ENCODE assay signal across 25 cellular contexts in the genomic region with DNA sequence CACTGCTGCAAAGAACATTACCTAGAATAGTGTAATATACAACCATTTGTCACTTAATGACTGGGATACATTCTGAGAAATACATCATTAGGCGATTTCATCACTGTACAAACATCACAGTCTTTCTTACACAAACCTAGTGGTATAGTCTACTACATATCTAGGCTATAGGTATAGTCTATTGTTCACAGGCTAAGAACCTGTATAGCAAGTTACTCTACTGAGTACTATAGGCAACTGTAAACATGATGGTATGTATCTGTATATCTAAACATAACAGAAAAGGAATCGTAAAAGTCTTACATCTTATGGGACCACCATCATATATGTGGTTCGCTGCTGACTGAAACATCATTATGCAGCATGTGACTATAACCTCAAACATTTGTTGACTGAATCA. TPM values are rescaled to one million over a fixed set of nuclear protein-coding genes. Genes with fewer than 3 reads are reported as not detected.
A peak's percentile ranks its signal among the peaks of the same experiment; 100 is the strongest.
DNase-seq lines count a peak whose midpoint lies in the region; ATAC-seq and TF ChIP-seq lines count a peak whose summit lies in the region.
"Had no signal": no experiment of that assay in that cellular context is flagged by ENCODE, and none has a peak within 500 bp of the region (broad histone marks: within the 10 kb centered on the region; RNA-seq: fewer than 3 reads in every experiment).

No MANE protein-coding gene starts in this region.

- H3F3A ChIP-seq in PC-9 (ENCODE audit: insufficient read depth, low read depth): peaks cover 36% of the 10 kb centered on the region
- H3F3A ChIP-seq in neural progenitor cell (ENCODE audit: low read depth): no peaks in the 10 kb centered on the region

- TF ChIP-seq CTCF in PC-9 (conservative IDR thresholded peaks at IDR 0.05): no peak
- TF ChIP-seq CTCF in epithelial cell of esophagus (IDR thresholded peaks at IDR 0.05; ENCODE audit: insufficient read depth, low read depth, low read length, missing control alignments): no peak
- TF ChIP-seq CTCF in neural progenitor cell (IDR thresholded peaks at IDR 0.05): no peak

- no peak overlapping the region for H3K27ac Mint-ChIP-seq in activated naive CD8-positive, alpha-beta T cell
- H3K27ac Mint-ChIP-seq in activated naive CD8-positive, alpha-beta T cell treated with anti-CD3 and anti-CD28 coated beads for 36 hours: no peak overlapping the region
- H3K27ac Mint-ChIP-seq in neural progenitor cell: no peak overlapping the region
- H3K27ac Mint-ChIP-seq: B cell, WTC11 had no signal

- H3K36me3 Mint-ChIP-seq in activated naive CD8-positive, alpha-beta T cell: peaks cover 16% of the 10 kb centered on the region
- peaks cover 65% of the 10 kb centered on the region for H3K36me3 Mint-ChIP-seq in activated naive CD8-positive, alpha-beta T cell treated with anti-CD3 and anti-CD28 coated beads for 36 hours
- H3K36me3 Mint-ChIP-seq in neural progenitor cell: peaks cover 58% of the 10 kb centered on the region

- H3K4me3 ChIP-seq in PC-9: no peak overlapping the region
- H3K4me3 ChIP-seq in epithelial cell of esophagus (ENCODE audit: low read length): no peak overlapping the region
- H3K4me3 ChIP-seq in neural progenitor cell: no peak overlapping the region
- H3K4me3 ChIP-seq: left ventricle myocardium inferior, thoracic aorta had no signal

- ATAC-seq in GM18858 (IDR thresholded peaks at IDR 0.05; ENCODE audit: unreplicated experiment): no peak
- no peak for ATAC-seq in HG03439 (IDR thresholded peaks at IDR 0.05; ENCODE audit: unreplicated experiment)
- ATAC-seq: WTC11 had no signal

- no peak for DNase-seq in activated naive CD8-positive, alpha-beta T cell treated with anti-CD3 and anti-CD28 coated beads for 36 hours
- DNase-seq in PC-9: peak in 1 of 2 experiments; percentile 97
- DNase-seq in epithelial cell of esophagus (ENCODE audit: low read depth): peak; percentile 79
- DNase-seq in glomerular visceral epithelial cell (ENCODE audit: extremely low spot score): no peak
- no peak for DNase-seq in neural progenitor cell (ENCODE audit: low spot score)
- DNase-seq: activated CD4-positive, alpha-beta T cell treated with anti-CD3 and anti-CD28 coated beads, Interleukin-2, amount 50 U/mL, for 48 hours; CD8-positive, alpha-beta memory T cell; glutamatergic neuron; IMR-90; left ventricle myocardium inferior; NCI-H1048; NCI-H1694 treated with DMSO at 0.1 percent for 48 hours; NCI-H2171; NCI-H524; occipital lobe; SHP77 treated with DMSO at 0.1 percent for 48 hours; stimulated activated naive CD4-positive, alpha-beta T cell treated with Interleukin-2 at 50 U/mL for 16 hours; SW 1271 had no signal

- peaks cover 57% of the 10 kb centered on the region for H3K4me1 ChIP-seq in PC-9 (replicated peaks; ENCODE audit: insufficient read depth)
- H3K4me1 ChIP-seq in neural progenitor cell: no peaks in the 10 kb centered on the region

- peak overlapping the region; percentile 42 for H3K4me2 ChIP-seq in PC-9
- no peak overlapping the region for H3K4me2 ChIP-seq in neural progenitor cell

- peak overlapping the region; percentile 0 for H3K4me3 Mint-ChIP-seq in activated naive CD8-positive, alpha-beta T cell
- H3K4me3 Mint-ChIP-seq in activated naive CD8-positive, alpha-beta T cell treated with anti-CD3 and anti-CD28 coated beads for 36 hours: no peak overlapping the region
- no peak overlapping the region for H3K4me3 Mint-ChIP-seq in neural progenitor cell
- H3K4me3 Mint-ChIP-seq: B cell, WTC11 had no signal

- no peaks in the 10 kb centered on the region for H3K27me3 Mint-ChIP-seq in activated naive CD8-positive, alpha-beta T cell
- H3K27me3 Mint-ChIP-seq in activated naive CD8-positive, alpha-beta T cell treated with anti-CD3 and anti-CD28 coated beads for 36 hours: no peaks in the 10 kb centered on the region
- no peaks in the 10 kb centered on the region for H3K27me3 Mint-ChIP-seq in neural progenitor cell (ENCODE audit: insufficient read depth, low read depth)
- H3K27me3 Mint-ChIP-seq: B cell; CD8-positive, alpha-beta memory T cell had no signal

- H3K9ac ChIP-seq in neural progenitor cell: no peak overlapping the region

- H3K79me2 ChIP-seq in PC-9 (ENCODE audit: low read depth): peaks cover 98% of the 10 kb centered on the region
- peaks cover 100% of the 10 kb centered on the region for H3K79me2 ChIP-seq in neural progenitor cell (ENCODE audit: low read depth)

- peaks cover 31% of the 10 kb centered on the region for H4K20me1 ChIP-seq in PC-9 (ENCODE audit: insufficient read depth)
- H4K20me1 ChIP-seq in neural progenitor cell (ENCODE audit: low read depth): peaks cover 98% of the 10 kb centered on the region

- H3K9me3 Mint-ChIP-seq in activated naive CD8-positive, alpha-beta T cell (ENCODE audit: low read depth): no peaks in the 10 kb centered on the region
- peaks cover 2% of the 10 kb centered on the region for H3K9me3 Mint-ChIP-seq in activated naive CD8-positive, alpha-beta T cell treated with anti-CD3 and anti-CD28 coated beads for 36 hours
- H3K9me3 Mint-ChIP-seq in neural progenitor cell: peaks cover 13% of the 10 kb centered on the region
- H3K9me3 Mint-ChIP-seq: activated naive CD4-positive, alpha-beta T cell treated with anti-CD3 and anti-CD28 coated beads, Interleukin-2, amount 50 U/mL, for 72 hours; CD8-positive, alpha-beta memory T cell; WTC11 had no signal

- no TSS peak for BruUV-seq in PC-9 (replicated peaks; lab: Mats Ljungman, UMichigan)

- POLR2A ChIA-PET in PC-9 (lab: Charles Lee; ENCODE audit: unreplicated experiment): interaction anchor here (0.6 kb wide), 1 partner anchor 883 kb away, joined by 3 read pairs; no protein-coding TSS in a partner anchor

- peak overlapping the region; percentile 43 for H3K27ac ChIP-seq in PC-9
- no peak overlapping the region for H3K27ac ChIP-seq in neural progenitor cell
- H3K27ac ChIP-seq: left ventricle myocardium inferior, thoracic aorta had no signal

- intact Hi-C loops in PC-9 (cut with micrococcal nuclease; ENCODE audit: unreplicated experiment): no loop called here

- H3K27me3 ChIP-seq in PC-9 (ENCODE audit: insufficient read depth, low read depth): no peaks in the 10 kb centered on the region
- no peaks in the 10 kb centered on the region for H3K27me3 ChIP-seq in neural progenitor cell

- H3K4me1 Mint-ChIP-seq in activated naive CD8-positive, alpha-beta T cell (ENCODE audit: low read depth): peaks cover 94% of the 10 kb centered on the region
- peaks cover 76% of the 10 kb centered on the region for H3K4me1 Mint-ChIP-seq in activated naive CD8-positive, alpha-beta T cell treated with anti-CD3 and anti-CD28 coated beads for 36 hours
- peaks cover 6% of the 10 kb centered on the region for H3K4me1 Mint-ChIP-seq in neural progenitor cell

- H3K9me3 ChIP-seq in PC-9 (ENCODE audit: insufficient read depth, low read depth) (no peaks in the 10 kb centered on the region; the same call in 1 of the 2 replicates), neural progenitor cell (ENCODE audit: low read depth) (no peaks in the 10 kb centered on the region)
- H3K9me3 ChIP-seq: left ventricle myocardium inferior, thoracic aorta had no signal

- H3K9me2 ChIP-seq in PC-9 (ENCODE audit: insufficient read depth): no peaks in the 10 kb centered on the region

- H2AFZ ChIP-seq in PC-9 (no peak overlapping the region), neural progenitor cell (replicated peaks) (no peak overlapping the region)

- CTCF ChIA-PET in PC-9 (lab: Charles Lee): no interaction called here

- H3K36me3 ChIP-seq in PC-9 (ENCODE audit: low read depth): peaks cover 22% of the 10 kb centered on the region; the same call in 1 of the 2 replicates
- no peaks in the 10 kb centered on the region for H3K36me3 ChIP-seq in neural progenitor cell
- H3K36me3 ChIP-seq: left ventricle myocardium inferior, thoracic aorta had no signal

RNA-seq across cellular contexts. Expression of a gene that starts 21.4 kb away (rescaled TPM):
- 10 to 100 TPM; 84.7 to 86.8 TPM for total RNA-seq in activated naive CD8-positive, alpha-beta T cell treated with anti-CD3 and anti-CD28 coated beads for 36 hours
- total RNA-seq in PC-9 (2021) (93.6 and 127 TPM in 2 replicates), neural progenitor cell (ENCODE audit: low replicate concordance) (148 and 210 TPM in 2 replicates)
